In genomic region chr1:155002479-155003226, GRCh38 we compare ENCODE assay signal across 8 cellular contexts. TPM values are rescaled to one million over a fixed set of nuclear protein-coding genes. Genes with fewer than 3 reads are reported as not detected.
A peak's percentile ranks its signal among the peaks of the same experiment; 100 is the strongest.
DNase-seq lines count a peak whose midpoint lies in the region; ATAC-seq, FAIRE-seq and TF ChIP-seq lines count a peak whose summit lies in the region.

TSS of gene ZBTB7B (plus strand) at chr1:155002802. CDS start at chr1:155014661, 11,859 bp downstream.

- H3K9me3 ChIP-seq in PC-3 (ENCODE audit: low read length) (no peaks in the 10 kb centered on the region), colonic mucosa (no peaks in the 10 kb centered on the region), HepG2 (ENCODE audit: low read length) (no peaks in the 10 kb centered on the region)

- H3K27ac ChIP-seq in PC-3 (ENCODE audit: low read length) (peak within 1 kb of the TSS; percentile 88), colonic mucosa (peak within 1 kb of the TSS; percentile 95), HepG2 (ENCODE audit: extremely low read length, insufficient read depth, low read length) (peak within 1 kb of the TSS; percentile 97)

- H2AFZ ChIP-seq in PC-3 (ENCODE audit: low read length): peak within 1 kb of the TSS; percentile 68
- H2AFZ ChIP-seq in HepG2 (ENCODE audit: low read length): no peak within 1 kb of the TSS

- H3K9ac ChIP-seq in PC-3 (ENCODE audit: low read length): peak within 1 kb of the TSS; percentile 74
- H3K9ac ChIP-seq in colonic mucosa (ENCODE audit: low read depth in 2 of 2, low read length in 2 of 2): peak within 1 kb of the TSS; percentile 97 to 100
- H3K9ac ChIP-seq in HepG2 (ENCODE audit: insufficient read depth, low read depth, low read length): peak within 1 kb of the TSS; percentile 95

- H3K36me3 ChIP-seq in PC-3 (ENCODE audit: low read depth, low read length) (peaks cover 9% of the 10 kb centered on the region; the same call in 1 of the 2 replicates), colonic mucosa (no peaks in the 10 kb centered on the region), HepG2 (replicated peaks in 1 of 2; ENCODE audit: control insufficient read depth in 1 of 2, insufficient read depth in 2 of 2, low read length in 2 of 2) (no peaks in the 10 kb centered on the region; a peak in 1 of 5 replicates)

- no peaks in the 10 kb centered on the region for H3K9me2 ChIP-seq in PC-3 (replicated peaks; ENCODE audit: low read length)

- no peak for TF ChIP-seq RAD21 in HepG2 (CRISPR knock-in tag; IDR thresholded peaks at IDR 0.05)

- TF ChIP-seq EP300 in HepG2 (IDR thresholded peaks at IDR 0.05; ENCODE audit: low read depth in 2 of 2, low read length in 2 of 2) (no peak), HepG2 (CRISPR knock-in tag; IDR thresholded peaks at IDR 0.05; ENCODE audit: borderline replicate concordance) (no peak)

- peak within 1 kb of the TSS; percentile 83 for H3K4me3 ChIP-seq in PC-3 (ENCODE audit: low read length)
- peak within 1 kb of the TSS; percentile 83 for H3K4me3 ChIP-seq in colonic mucosa
- peak within 1 kb of the TSS; percentile 86 to 98 (median 98) for H3K4me3 ChIP-seq in HepG2 (replicated peaks in 1 of 3; ENCODE audit: insufficient read depth in 1 of 3, low read depth in 2 of 3, low read length in 3 of 3)

- no peak for FAIRE-seq in HepG2 (lab: Jason Lieb, UNC)

- POLR2A ChIA-PET in PC-3 (lab: Charles Lee; ENCODE audit: unreplicated experiment): interaction anchor here (0.5 to 0.6 kb wide), 4 partner anchors 17 to 956 kb away, joined by 3 to 8 read pairs (median 6); no protein-coding TSS in a partner anchor
- POLR2A ChIA-PET in HepG2 (lab: Yijun Ruan, JAX): interaction anchor here (0.7 to 6.7 kb wide), 8 partner anchors 11 to 443 kb away, joined by 3 to 90 read pairs (median 6); partner anchors contain the start of genes PMVK and SLC50A1

- CTCF ChIA-PET in PC-3 (lab: Charles Lee) (interaction anchor here (0.6 to 4.1 kb wide), 5 partner anchors 15 to 127 kb away, joined by 5 to 16 read pairs (median 10); partner anchors contain the start of gene PYGO2), HepG2 (lab: Yijun Ruan, JAX; ENCODE audit: low intra/inter-chr PET ratio, low total read pairs) (interaction anchor here (1.8 to 6.8 kb wide), 2 partner anchors 15 to 81 kb away, joined by 4 to 54 read pairs; no protein-coding TSS in a partner anchor)

- intact Hi-C loops in PC-3 (cut with micrococcal nuclease): loop anchor here (2.0 kb wide), 2 partner anchors 48 to 82 kb away; partner anchors contain the start of gene ADAM15
- intact Hi-C loops in colonic mucosa (cut with DNase I): no loop called here
- intact Hi-C loops in HepG2 (cut with micrococcal nuclease; ENCODE audit: unreplicated experiment): loop anchor here (5.0 kb wide), 1 partner anchor 445 kb away; the partner anchor contains the start of gene UBE2Q1

- in situ Hi-C loops in HepG2 (cut with HindIII; ENCODE audit: extremely low pct_ligation_motif_present, low pct_unique_long_range_greater_than_20kb): no loop called here

- BruUV-seq in PC-3 (replicated peaks; lab: Mats Ljungman, UMichigan) (TSS peak; percentile 47), HepG2 (replicated peaks; lab: Mats Ljungman, UMichigan) (no TSS peak)

- DNase-seq in AG08396 (ENCODE audit: low spot score): peak; percentile 76
- DNase-seq in PC-3: peak; percentile 30
- DNase-seq in colonic mucosa: peak; percentile 59
- no peak for DNase-seq in HepG2 (ENCODE audit: low spot score)
- DNase-seq in H4 (ENCODE audit: low spot score): no peak

- under 1% methylated on average over 18 of the region's 34 CpGs for WGBS in HepG2 (ENCODE audit: low lambda C conversion rate)

- H3K4me2 ChIP-seq in PC-3 (ENCODE audit: low read length) (peak within 1 kb of the TSS; percentile 98), HepG2 (ENCODE audit: low read depth, low read length) (peak within 1 kb of the TSS; percentile 100)

- H3K4me1 ChIP-seq in PC-3 (ENCODE audit: insufficient read depth, low read length): peaks cover 57% of the 10 kb centered on the region
- H3K4me1 ChIP-seq in colonic mucosa: peaks cover 28% of the 10 kb centered on the region
- H3K4me1 ChIP-seq in HepG2 (ENCODE audit: insufficient read depth, low read length): peaks cover 51% of the 10 kb centered on the region

- H3K79me2 ChIP-seq in PC-3 (ENCODE audit: low read length) (peaks cover 51% of the 10 kb centered on the region), HepG2 (ENCODE audit: insufficient read depth, low read length) (peaks cover 33% of the 10 kb centered on the region)

- peak in 1 of 2 experiments; percentile 25; a peak in 1 of 4 replicates for TF ChIP-seq POLR2A in HepG2 (IDR thresholded peaks at IDR 0.05; ENCODE audit: insufficient read depth in 1 of 2, low read depth in 2 of 2, low read length in 2 of 2)

- no peaks in the 10 kb centered on the region for H3K27me3 ChIP-seq in PC-3 (ENCODE audit: low read length)
- no peaks in the 10 kb centered on the region for H3K27me3 ChIP-seq in colonic mucosa
- no peaks in the 10 kb centered on the region; a peak in 1 of 5 replicates for H3K27me3 ChIP-seq in HepG2 (ENCODE audit: control insufficient read depth in 1 of 2, insufficient read depth in 2 of 2, low read length in 2 of 2)

- ATAC-seq in GM19324 (IDR thresholded peaks at IDR 0.05; ENCODE audit: low FRiP score, unreplicated experiment) (peak; percentile 1), PC-3 (no peak; the same call in 1 of the 2 replicates), HepG2 (no peak; the same call in 2 of the 3 replicates), GM21367 (IDR thresholded peaks at IDR 0.05; ENCODE audit: unreplicated experiment) (no peak)

- H4K20me1 ChIP-seq in PC-3 (ENCODE audit: low read length): 0 out of 2 replicates have a peak, but pooled peaks cover 3% of the 10 kb centered on the region
- H4K20me1 ChIP-seq in HepG2 (ENCODE audit: insufficient read depth, low read length): peaks cover 4% of the 10 kb centered on the region; the same call in 1 of the 2 replicates

- TF ChIP-seq CTCF in PC-3 (conservative IDR thresholded peaks at IDR 0.05; ENCODE audit: low read depth, low read length): no peak
- TF ChIP-seq CTCF in colonic mucosa (IDR thresholded peaks at IDR 0.05): no peak
- TF ChIP-seq CTCF in HepG2 (CRISPR knock-in tag; IDR thresholded peaks at IDR 0.05): no peak
- no peak for TF ChIP-seq CTCF in subcutaneous adipose tissue (IDR thresholded peaks at IDR 0.05; ENCODE audit: low read depth)

- peaks cover 4% of the 10 kb centered on the region for H3F3A ChIP-seq in PC-3 (ENCODE audit: low read length, unreplicated experiment)

TF ChIP-seq in HepG2, 621 proteins besides CTCF, POLR2A, EP300 and RAD21 (continues in another document):
- TF ChIP-seq ASH2L (IDR thresholded peaks at IDR 0.05; ENCODE audit: insufficient read length, low read depth, low read length): no peak

RNA-seq across cellular contexts. Expression of gene ZBTB7B, which starts in this region (rescaled TPM):
- total RNA-seq in PC-3 (2014; rRNA removed) (39.7 and 59.1 TPM in 2 replicates), colonic mucosa (100 to 1,000 TPM; 185 to 205 TPM), HepG2 (2016; rRNA removed; fragmentation: Illumina TruSeq; extraction: Trizol) (10.1 and 15.5 TPM in 2 replicates), subcutaneous adipose tissue (10 to 100 TPM; 23.5 to 74.0 (median 30.8) TPM)
- 2.1 and 2.9 TPM in 2 replicates for total RNA-seq in HepG2 (2016; cell fraction: cytosol; rRNA removed; fragmentation: Illumina TruSeq; extraction: Trizol; ENCODE audit: low read depth)
- total RNA-seq in HepG2 (2016; cell fraction: insoluble cytoplasmic fraction; rRNA removed; fragmentation: Illumina TruSeq; extraction: Trizol): 9.4 and 15.2 TPM in 2 replicates
- 7.3 and 8.2 TPM in 2 replicates for total RNA-seq in HepG2 (2016; cell fraction: membrane; rRNA removed; fragmentation: Illumina TruSeq; extraction: Trizol)
- 12.6 TPM in 2 replicates for total RNA-seq in HepG2 (2016; cell fraction: nucleus; rRNA removed; fragmentation: Illumina TruSeq; extraction: Trizol)
- 17.5 and 22.3 TPM in 2 replicates for polyA plus RNA-seq in HepG2 (2011; rRNA removed)
- 15.0 and 19.2 TPM in 2 replicates for polyA plus RNA-seq in HepG2 (2011; cell fraction: cytosol; rRNA removed)
- 45.5 and 50.7 TPM in 2 replicates for polyA plus RNA-seq in HepG2 (2011; cell fraction: nucleus; rRNA removed)
- polyA plus RNA-seq in HepG2 (2012): 9.8 and 10.8 TPM in 2 replicates
- polyA plus RNA-seq in HepG2 (2016; cell fraction: cytosol; fragmentation: Illumina TruSeq; extraction: Trizol; ENCODE audit: low read depth): 1.1 and 1.7 TPM in 2 replicates
- polyA plus RNA-seq in HepG2 (2016; cell fraction: insoluble cytoplasmic fraction; fragmentation: Illumina TruSeq; extraction: Trizol; ENCODE audit: low read depth): 10.5 and 12.2 TPM in 2 replicates
- polyA plus RNA-seq in HepG2 (2016; cell fraction: membrane; fragmentation: Illumina TruSeq; extraction: Trizol; ENCODE audit: low read depth): 4.4 and 5.4 TPM in 2 replicates
- polyA plus RNA-seq in HepG2 (2016; cell fraction: nucleus; fragmentation: Illumina TruSeq; extraction: Trizol; ENCODE audit: insufficient read depth, low read depth): 31.6 and 39.9 TPM in 2 replicates
- 32.5 and 45.9 TPM in 2 replicates for polyA minus RNA-seq in HepG2 (2011; rRNA and poly(A)+ RNA removed; ENCODE audit: low replicate concordance)
- 9.9 and 13.2 TPM in 2 replicates for polyA minus RNA-seq in HepG2 (2011; cell fraction: cytosol; rRNA and poly(A)+ RNA removed)
- 10.3 and 13.3 TPM in 2 replicates for polyA minus RNA-seq in HepG2 (2011; cell fraction: nucleus; rRNA and poly(A)+ RNA removed)
- total RNA-seq in H4 (2014; rRNA removed; shearing (Covaris generic)): 8.3 and 10.6 TPM in 2 replicates

Comparison
In these comparisons a context has a peak if more than half of its experiments do, and no peak if none do; other contexts are left out.
1. DNase-seq: peak in AG08396 (single experiment), PC-3 (single experiment) and colonic mucosa (single experiment); none in HepG2 (single experiment) and H4 (single experiment).
2. Peak in every context shown above with its lines, with median percentiles within 50 percentile points of each other: H3K27ac ChIP-seq, H3K4me3 ChIP-seq and H3K9ac ChIP-seq.